In the genomic region with DNA sequence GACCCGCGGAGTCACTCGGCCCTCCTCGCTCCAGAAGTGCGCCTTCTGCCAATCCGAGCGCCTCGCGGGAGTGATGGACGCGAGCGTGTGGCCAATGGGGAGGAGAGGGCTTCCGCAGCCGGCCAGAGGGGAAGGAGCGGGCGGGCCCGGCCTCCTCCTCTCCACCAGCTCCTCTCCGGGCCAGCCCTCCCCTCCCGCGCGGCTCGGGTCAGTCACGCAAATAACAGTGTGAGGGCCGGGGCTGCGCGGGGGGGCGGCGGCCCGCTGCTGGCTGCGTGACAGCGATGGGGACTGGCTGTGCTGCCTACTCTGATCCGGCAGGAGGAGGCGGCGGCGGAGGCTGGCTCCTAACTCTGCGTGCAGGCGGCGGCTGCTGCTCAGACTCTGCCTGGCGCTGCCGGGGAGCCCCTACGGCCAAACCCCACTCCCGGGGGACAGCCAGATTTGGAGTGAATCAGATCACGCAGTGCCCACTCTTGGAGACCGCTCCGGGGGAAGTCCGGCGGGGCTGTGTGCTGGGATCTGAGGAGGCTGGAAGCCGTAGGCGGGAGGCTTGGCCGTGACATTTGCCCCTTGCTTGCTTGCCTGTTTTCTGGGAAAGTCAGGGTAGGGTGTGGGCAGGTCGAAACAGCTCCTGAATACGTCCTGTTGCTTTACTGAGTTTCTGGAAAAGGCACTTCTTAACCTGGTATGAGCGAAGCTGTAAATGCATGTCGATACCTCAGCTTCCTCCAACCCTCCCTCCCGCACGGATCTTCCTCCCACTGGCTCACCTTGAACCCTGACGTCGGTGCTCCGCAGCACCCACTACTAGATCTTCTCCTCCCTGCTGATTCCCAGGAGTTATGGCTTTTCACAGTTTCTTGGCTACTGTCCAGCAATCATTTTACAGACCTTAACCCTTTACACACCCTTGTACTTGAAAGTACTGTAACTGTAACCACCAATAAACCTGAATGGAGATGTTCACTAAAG, we compare ENCODE assay signal across 1 cellular context.
TF ChIP-seq lines count a peak whose summit lies in the region.

No MANE protein-coding gene starts in this region.

TF ChIP-seq in K562, 482 proteins besides CTCF, POLR2A, EP300 and RAD21 (continued from another document and continues in another):
- TF ChIP-seq, protein P1, sequence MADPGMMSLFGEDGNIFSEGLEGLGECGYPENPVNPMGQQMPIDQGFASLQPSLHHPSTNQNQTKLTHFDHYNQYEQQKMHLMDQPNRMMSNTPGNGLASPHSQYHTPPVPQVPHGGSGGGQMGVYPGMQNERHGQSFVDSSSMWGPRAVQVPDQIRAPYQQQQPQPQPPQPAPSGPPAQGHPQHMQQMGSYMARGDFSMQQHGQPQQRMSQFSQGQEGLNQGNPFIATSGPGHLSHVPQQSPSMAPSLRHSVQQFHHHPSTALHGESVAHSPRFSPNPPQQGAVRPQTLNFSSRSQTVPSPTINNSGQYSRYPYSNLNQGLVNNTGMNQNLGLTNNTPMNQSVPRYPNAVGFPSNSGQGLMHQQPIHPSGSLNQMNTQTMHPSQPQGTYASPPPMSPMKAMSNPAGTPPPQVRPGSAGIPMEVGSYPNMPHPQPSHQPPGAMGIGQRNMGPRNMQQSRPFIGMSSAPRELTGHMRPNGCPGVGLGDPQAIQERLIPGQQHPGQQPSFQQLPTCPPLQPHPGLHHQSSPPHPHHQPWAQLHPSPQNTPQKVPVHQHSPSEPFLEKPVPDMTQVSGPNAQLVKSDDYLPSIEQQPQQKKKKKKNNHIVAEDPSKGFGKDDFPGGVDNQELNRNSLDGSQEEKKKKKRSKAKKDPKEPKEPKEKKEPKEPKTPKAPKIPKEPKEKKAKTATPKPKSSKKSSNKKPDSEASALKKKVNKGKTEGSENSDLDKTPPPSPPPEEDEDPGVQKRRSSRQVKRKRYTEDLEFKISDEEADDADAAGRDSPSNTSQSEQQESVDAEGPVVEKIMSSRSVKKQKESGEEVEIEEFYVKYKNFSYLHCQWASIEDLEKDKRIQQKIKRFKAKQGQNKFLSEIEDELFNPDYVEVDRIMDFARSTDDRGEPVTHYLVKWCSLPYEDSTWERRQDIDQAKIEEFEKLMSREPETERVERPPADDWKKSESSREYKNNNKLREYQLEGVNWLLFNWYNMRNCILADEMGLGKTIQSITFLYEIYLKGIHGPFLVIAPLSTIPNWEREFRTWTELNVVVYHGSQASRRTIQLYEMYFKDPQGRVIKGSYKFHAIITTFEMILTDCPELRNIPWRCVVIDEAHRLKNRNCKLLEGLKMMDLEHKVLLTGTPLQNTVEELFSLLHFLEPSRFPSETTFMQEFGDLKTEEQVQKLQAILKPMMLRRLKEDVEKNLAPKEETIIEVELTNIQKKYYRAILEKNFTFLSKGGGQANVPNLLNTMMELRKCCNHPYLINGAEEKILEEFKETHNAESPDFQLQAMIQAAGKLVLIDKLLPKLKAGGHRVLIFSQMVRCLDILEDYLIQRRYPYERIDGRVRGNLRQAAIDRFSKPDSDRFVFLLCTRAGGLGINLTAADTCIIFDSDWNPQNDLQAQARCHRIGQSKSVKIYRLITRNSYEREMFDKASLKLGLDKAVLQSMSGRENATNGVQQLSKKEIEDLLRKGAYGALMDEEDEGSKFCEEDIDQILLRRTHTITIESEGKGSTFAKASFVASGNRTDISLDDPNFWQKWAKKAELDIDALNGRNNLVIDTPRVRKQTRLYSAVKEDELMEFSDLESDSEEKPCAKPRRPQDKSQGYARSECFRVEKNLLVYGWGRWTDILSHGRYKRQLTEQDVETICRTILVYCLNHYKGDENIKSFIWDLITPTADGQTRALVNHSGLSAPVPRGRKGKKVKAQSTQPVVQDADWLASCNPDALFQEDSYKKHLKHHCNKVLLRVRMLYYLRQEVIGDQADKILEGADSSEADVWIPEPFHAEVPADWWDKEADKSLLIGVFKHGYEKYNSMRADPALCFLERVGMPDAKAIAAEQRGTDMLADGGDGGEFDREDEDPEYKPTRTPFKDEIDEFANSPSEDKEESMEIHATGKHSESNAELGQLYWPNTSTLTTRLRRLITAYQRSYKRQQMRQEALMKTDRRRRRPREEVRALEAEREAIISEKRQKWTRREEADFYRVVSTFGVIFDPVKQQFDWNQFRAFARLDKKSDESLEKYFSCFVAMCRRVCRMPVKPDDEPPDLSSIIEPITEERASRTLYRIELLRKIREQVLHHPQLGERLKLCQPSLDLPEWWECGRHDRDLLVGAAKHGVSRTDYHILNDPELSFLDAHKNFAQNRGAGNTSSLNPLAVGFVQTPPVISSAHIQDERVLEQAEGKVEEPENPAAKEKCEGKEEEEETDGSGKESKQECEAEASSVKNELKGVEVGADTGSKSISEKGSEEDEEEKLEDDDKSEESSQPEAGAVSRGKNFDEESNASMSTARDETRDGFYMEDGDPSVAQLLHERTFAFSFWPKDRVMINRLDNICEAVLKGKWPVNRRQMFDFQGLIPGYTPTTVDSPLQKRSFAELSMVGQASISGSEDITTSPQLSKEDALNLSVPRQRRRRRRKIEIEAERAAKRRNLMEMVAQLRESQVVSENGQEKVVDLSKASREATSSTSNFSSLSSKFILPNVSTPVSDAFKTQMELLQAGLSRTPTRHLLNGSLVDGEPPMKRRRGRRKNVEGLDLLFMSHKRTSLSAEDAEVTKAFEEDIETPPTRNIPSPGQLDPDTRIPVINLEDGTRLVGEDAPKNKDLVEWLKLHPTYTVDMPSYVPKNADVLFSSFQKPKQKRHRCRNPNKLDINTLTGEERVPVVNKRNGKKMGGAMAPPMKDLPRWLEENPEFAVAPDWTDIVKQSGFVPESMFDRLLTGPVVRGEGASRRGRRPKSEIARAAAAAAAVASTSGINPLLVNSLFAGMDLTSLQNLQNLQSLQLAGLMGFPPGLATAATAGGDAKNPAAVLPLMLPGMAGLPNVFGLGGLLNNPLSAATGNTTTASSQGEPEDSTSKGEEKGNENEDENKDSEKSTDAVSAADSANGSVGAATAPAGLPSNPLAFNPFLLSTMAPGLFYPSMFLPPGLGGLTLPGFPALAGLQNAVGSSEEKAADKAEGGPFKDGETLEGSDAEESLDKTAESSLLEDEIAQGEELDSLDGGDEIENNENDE (IDR thresholded peaks at IDR 0.05; ENCODE audit: low read depth, low read length): no peak
- TF ChIP-seq XRCC4 (IDR thresholded peaks at IDR 0.05; ENCODE audit: extremely low read depth, insufficient read depth, insufficient read length) (no peak), IRF2 (CRISPR knock-in tag; IDR thresholded peaks at IDR 0.05) (no peak), ZZZ3 (IDR thresholded peaks at IDR 0.05) (no peak), BRD9 (IDR thresholded peaks at IDR 0.05; ENCODE audit: low read depth, partially characterized antibody) (peak; percentile 29), ADNP (tag; IDR thresholded peaks at IDR 0.05) (no peak), MTA2 (IDR thresholded peaks at IDR 0.05; ENCODE audit: low read depth) (peak; percentile 31; the same call in 1 of the 2 replicates), NFATC3 (IDR thresholded peaks at IDR 0.05) (no peak), NCOA4 (IDR thresholded peaks at IDR 0.05; ENCODE audit: partially characterized antibody) (no peak), HIVEP1 (CRISPR knock-in tag; IDR thresholded peaks at IDR 0.05) (no peak), CLOCK (CRISPR knock-in tag; IDR thresholded peaks at IDR 0.05; ENCODE audit: borderline replicate concordance) (peak; percentile 57; the same call in 1 of the 2 replicates), CHCHD3 (CRISPR knock-in tag; IDR thresholded peaks at IDR 0.05) (no peak)
- TF ChIP-seq, protein P2, sequence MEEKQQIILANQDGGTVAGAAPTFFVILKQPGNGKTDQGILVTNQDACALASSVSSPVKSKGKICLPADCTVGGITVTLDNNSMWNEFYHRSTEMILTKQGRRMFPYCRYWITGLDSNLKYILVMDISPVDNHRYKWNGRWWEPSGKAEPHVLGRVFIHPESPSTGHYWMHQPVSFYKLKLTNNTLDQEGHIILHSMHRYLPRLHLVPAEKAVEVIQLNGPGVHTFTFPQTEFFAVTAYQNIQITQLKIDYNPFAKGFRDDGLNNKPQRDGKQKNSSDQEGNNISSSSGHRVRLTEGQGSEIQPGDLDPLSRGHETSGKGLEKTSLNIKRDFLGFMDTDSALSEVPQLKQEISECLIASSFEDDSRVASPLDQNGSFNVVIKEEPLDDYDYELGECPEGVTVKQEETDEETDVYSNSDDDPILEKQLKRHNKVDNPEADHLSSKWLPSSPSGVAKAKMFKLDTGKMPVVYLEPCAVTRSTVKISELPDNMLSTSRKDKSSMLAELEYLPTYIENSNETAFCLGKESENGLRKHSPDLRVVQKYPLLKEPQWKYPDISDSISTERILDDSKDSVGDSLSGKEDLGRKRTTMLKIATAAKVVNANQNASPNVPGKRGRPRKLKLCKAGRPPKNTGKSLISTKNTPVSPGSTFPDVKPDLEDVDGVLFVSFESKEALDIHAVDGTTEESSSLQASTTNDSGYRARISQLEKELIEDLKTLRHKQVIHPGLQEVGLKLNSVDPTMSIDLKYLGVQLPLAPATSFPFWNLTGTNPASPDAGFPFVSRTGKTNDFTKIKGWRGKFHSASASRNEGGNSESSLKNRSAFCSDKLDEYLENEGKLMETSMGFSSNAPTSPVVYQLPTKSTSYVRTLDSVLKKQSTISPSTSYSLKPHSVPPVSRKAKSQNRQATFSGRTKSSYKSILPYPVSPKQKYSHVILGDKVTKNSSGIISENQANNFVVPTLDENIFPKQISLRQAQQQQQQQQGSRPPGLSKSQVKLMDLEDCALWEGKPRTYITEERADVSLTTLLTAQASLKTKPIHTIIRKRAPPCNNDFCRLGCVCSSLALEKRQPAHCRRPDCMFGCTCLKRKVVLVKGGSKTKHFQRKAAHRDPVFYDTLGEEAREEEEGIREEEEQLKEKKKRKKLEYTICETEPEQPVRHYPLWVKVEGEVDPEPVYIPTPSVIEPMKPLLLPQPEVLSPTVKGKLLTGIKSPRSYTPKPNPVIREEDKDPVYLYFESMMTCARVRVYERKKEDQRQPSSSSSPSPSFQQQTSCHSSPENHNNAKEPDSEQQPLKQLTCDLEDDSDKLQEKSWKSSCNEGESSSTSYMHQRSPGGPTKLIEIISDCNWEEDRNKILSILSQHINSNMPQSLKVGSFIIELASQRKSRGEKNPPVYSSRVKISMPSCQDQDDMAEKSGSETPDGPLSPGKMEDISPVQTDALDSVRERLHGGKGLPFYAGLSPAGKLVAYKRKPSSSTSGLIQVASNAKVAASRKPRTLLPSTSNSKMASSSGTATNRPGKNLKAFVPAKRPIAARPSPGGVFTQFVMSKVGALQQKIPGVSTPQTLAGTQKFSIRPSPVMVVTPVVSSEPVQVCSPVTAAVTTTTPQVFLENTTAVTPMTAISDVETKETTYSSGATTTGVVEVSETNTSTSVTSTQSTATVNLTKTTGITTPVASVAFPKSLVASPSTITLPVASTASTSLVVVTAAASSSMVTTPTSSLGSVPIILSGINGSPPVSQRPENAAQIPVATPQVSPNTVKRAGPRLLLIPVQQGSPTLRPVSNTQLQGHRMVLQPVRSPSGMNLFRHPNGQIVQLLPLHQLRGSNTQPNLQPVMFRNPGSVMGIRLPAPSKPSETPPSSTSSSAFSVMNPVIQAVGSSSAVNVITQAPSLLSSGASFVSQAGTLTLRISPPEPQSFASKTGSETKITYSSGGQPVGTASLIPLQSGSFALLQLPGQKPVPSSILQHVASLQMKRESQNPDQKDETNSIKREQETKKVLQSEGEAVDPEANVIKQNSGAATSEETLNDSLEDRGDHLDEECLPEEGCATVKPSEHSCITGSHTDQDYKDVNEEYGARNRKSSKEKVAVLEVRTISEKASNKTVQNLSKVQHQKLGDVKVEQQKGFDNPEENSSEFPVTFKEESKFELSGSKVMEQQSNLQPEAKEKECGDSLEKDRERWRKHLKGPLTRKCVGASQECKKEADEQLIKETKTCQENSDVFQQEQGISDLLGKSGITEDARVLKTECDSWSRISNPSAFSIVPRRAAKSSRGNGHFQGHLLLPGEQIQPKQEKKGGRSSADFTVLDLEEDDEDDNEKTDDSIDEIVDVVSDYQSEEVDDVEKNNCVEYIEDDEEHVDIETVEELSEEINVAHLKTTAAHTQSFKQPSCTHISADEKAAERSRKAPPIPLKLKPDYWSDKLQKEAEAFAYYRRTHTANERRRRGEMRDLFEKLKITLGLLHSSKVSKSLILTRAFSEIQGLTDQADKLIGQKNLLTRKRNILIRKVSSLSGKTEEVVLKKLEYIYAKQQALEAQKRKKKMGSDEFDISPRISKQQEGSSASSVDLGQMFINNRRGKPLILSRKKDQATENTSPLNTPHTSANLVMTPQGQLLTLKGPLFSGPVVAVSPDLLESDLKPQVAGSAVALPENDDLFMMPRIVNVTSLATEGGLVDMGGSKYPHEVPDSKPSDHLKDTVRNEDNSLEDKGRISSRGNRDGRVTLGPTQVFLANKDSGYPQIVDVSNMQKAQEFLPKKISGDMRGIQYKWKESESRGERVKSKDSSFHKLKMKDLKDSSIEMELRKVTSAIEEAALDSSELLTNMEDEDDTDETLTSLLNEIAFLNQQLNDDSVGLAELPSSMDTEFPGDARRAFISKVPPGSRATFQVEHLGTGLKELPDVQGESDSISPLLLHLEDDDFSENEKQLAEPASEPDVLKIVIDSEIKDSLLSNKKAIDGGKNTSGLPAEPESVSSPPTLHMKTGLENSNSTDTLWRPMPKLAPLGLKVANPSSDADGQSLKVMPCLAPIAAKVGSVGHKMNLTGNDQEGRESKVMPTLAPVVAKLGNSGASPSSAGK (IDR thresholded peaks at IDR 0.05): no peak
- TF ChIP-seq, protein P3, sequence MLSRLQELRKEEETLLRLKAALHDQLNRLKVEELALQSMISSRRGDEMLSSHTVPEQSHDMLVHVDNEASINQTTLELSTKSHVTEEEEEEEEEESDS (CRISPR knock-in tag; IDR thresholded peaks at IDR 0.05): no peak
- TF ChIP-seq, protein P4, sequence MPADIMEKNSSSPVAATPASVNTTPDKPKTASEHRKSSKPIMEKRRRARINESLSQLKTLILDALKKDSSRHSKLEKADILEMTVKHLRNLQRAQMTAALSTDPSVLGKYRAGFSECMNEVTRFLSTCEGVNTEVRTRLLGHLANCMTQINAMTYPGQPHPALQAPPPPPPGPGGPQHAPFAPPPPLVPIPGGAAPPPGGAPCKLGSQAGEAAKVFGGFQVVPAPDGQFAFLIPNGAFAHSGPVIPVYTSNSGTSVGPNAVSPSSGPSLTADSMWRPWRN (IDR thresholded peaks at IDR 0.05; ENCODE audit: low read depth): no peak
